In the genomic region with DNA sequence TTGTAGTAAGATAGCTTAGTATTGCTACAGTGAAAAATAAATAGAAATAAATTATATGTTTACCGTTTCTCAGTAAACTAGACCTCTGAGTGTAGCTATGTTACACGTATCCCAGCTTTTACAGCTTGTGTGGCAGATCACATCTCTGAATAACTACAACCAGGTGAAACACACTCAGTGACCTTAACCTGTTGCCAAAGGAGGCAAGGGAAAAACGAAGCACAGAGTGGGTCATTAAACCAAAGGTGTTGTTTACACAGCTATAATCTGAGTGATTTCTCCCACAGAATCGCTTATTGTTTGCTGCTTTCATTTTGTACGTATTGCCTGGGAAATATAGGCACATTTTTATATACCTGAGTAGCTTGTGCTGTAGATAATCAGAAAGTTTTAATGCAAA, we compare ENCODE assay signal across 15 cellular contexts.
DNase-seq lines count a peak whose midpoint lies in the region; ATAC-seq and TF ChIP-seq lines count a peak whose summit lies in the region.
"Had no signal": no experiment of that assay in that cellular context is flagged by ENCODE, and none has a peak within 500 bp of the region (broad histone marks: within the 10 kb centered on the region; RNA-seq: fewer than 3 reads in every experiment).

No MANE protein-coding gene starts in this region.

- H3K36me3 ChIP-seq in MM.1S (replicated peaks; ENCODE audit: insufficient read depth, low read length), result no peaks in the 10 kb centered on the region
- no peaks in the 10 kb centered on the region for H3K36me3 ChIP-seq in effector memory CD4-positive, alpha-beta T cell (ENCODE audit: control insufficient read depth, insufficient read depth, low read length)
- H3K36me3 ChIP-seq in naive thymus-derived CD4-positive, alpha-beta T cell (ENCODE audit: control insufficient read depth in 2 of 3, insufficient read depth in 3 of 3, low read length in 3 of 3), result no peaks in the 10 kb centered on the region

- no peak overlapping the region for H3K27ac ChIP-seq in MM.1S (ENCODE audit: low read length)
- no peak overlapping the region for H3K27ac ChIP-seq in effector memory CD4-positive, alpha-beta T cell (ENCODE audit: insufficient read depth, low read length, poor library complexity, severe bottlenecking)
- H3K27ac ChIP-seq in naive thymus-derived CD4-positive, alpha-beta T cell (ENCODE audit: low read depth, low read length), result no peak overlapping the region
- H3K27ac ChIP-seq: C4-2B, GM23248 had no signal

- H3K27me3 ChIP-seq in MM.1S (replicated peaks; ENCODE audit: insufficient read depth, low read length), result no peaks in the 10 kb centered on the region
- H3K27me3 ChIP-seq in effector memory CD4-positive, alpha-beta T cell (replicated peaks; ENCODE audit: control insufficient read depth, insufficient read depth, low read length, poor library complexity, severe bottlenecking), result no peaks in the 10 kb centered on the region
- H3K27me3 ChIP-seq in naive thymus-derived CD4-positive, alpha-beta T cell (ENCODE audit: control insufficient read depth in 2 of 2, insufficient read depth in 2 of 2, low read length in 2 of 2), result no peaks in the 10 kb centered on the region

- intact Hi-C loops in naive thymus-derived CD4-positive, alpha-beta T cell (cut with micrococcal nuclease), result no loop called here

- TF ChIP-seq CTCF in MM.1S (IDR thresholded peaks at IDR 0.05; ENCODE audit: low read length), result no peak

- H3K9me3 Mint-ChIP-seq in naive thymus-derived CD4-positive, alpha-beta T cell, result peaks cover 0 to 7% (median 0%) of the 10 kb centered on the region in 11 donors

- no peak overlapping the region for H3K9ac ChIP-seq in MM.1S (ENCODE audit: low read length)
- H3K9ac ChIP-seq: GM23248 had no signal

- peak; percentile 15 for DNase-seq in DMS153 (lab: John Stamatoyannopoulos, UW)
- DNase-seq in MM.1S, result no peak
- peak; percentile 26 for DNase-seq in SHP77 treated with DMSO at 0.1 percent for 48 hours (lab: John Stamatoyannopoulos, UW)
- peak; percentile 58 for DNase-seq in left kidney (ENCODE audit: low read depth, low spot score)
- no peak for DNase-seq in effector memory CD4-positive, alpha-beta T cell
- no peak for DNase-seq in naive thymus-derived CD4-positive, alpha-beta T cell
- no peak for DNase-seq in COLO829 (ENCODE audit: low spot score)
- DNase-seq: CD4-positive, alpha-beta memory T cell; DMS53; GM23248; H7; KG1 had no signal

- no peak overlapping the region for H3K27ac Mint-ChIP-seq in naive thymus-derived CD4-positive, alpha-beta T cell
- H3K27ac Mint-ChIP-seq: B cell; CD4-positive, alpha-beta memory T cell; IgD-negative memory B cell had no signal

- no peaks in the 10 kb centered on the region for H3F3A ChIP-seq in MM.1S (ENCODE audit: insufficient read depth, low read length)

- H3K4me1 Mint-ChIP-seq in naive thymus-derived CD4-positive, alpha-beta T cell, result no peaks in the 10 kb centered on the region
- H3K4me1 Mint-ChIP-seq: B cell; CD4-positive, alpha-beta memory T cell; IgD-negative memory B cell had no signal

- no peak overlapping the region for H3K4me3 ChIP-seq in MM.1S (ENCODE audit: low read length)
- no peak overlapping the region for H3K4me3 ChIP-seq in effector memory CD4-positive, alpha-beta T cell (ENCODE audit: insufficient read depth, low read depth, low read length, poor library complexity, severe bottlenecking)
- H3K4me3 ChIP-seq in naive thymus-derived CD4-positive, alpha-beta T cell (ENCODE audit: low read length), result no peak overlapping the region
- H3K4me3 ChIP-seq: GM23248 had no signal

- no peaks in the 10 kb centered on the region for H3K36me3 Mint-ChIP-seq in naive thymus-derived CD4-positive, alpha-beta T cell
- H3K36me3 Mint-ChIP-seq: CD4-positive, alpha-beta memory T cell; IgD-negative memory B cell had no signal

- H4K20me1 ChIP-seq in MM.1S (ENCODE audit: insufficient read depth, low read length), result no peaks in the 10 kb centered on the region

- ATAC-seq in naive thymus-derived CD4-positive, alpha-beta T cell, result no peak

- H3K27me3 Mint-ChIP-seq in naive thymus-derived CD4-positive, alpha-beta T cell, result no peaks in the 10 kb centered on the region
- H3K27me3 Mint-ChIP-seq: B cell; CD4-positive, alpha-beta memory T cell; IgD-negative memory B cell had no signal

- POLR2A ChIA-PET in naive thymus-derived CD4-positive, alpha-beta T cell (lab: Charles Lee), result no interaction called here

- peaks cover 10% of the 10 kb centered on the region; the same call in 1 of the 2 replicates for H3K4me1 ChIP-seq in MM.1S (ENCODE audit: low read length)
- no peaks in the 10 kb centered on the region for H3K4me1 ChIP-seq in effector memory CD4-positive, alpha-beta T cell (ENCODE audit: control insufficient read depth, insufficient read depth, low read length, poor library complexity, severe bottlenecking)
- H3K4me1 ChIP-seq in naive thymus-derived CD4-positive, alpha-beta T cell (ENCODE audit: control insufficient read depth in 2 of 2, insufficient read depth in 2 of 2, low read length in 2 of 2), result no peaks in the 10 kb centered on the region

- peak overlapping the region; percentile 28; the same call in 1 of the 2 replicates for H3K4me2 ChIP-seq in MM.1S (ENCODE audit: low read depth, low read length)

- no peaks in the 10 kb centered on the region for H3K9me3 ChIP-seq in MM.1S (replicated peaks; ENCODE audit: insufficient read depth, low read length)
- H3K9me3 ChIP-seq in effector memory CD4-positive, alpha-beta T cell (ENCODE audit: control insufficient read depth, low read length), result no peaks in the 10 kb centered on the region
- no peaks in the 10 kb centered on the region for H3K9me3 ChIP-seq in naive thymus-derived CD4-positive, alpha-beta T cell (ENCODE audit: control insufficient read depth in 2 of 3, low read length in 3 of 3)

- H3K4me3 Mint-ChIP-seq in naive thymus-derived CD4-positive, alpha-beta T cell, result no peak overlapping the region
- H3K4me3 Mint-ChIP-seq: B cell; CD4-positive, alpha-beta memory T cell; IgD-negative memory B cell had no signal

- H2AFZ ChIP-seq in MM.1S (ENCODE audit: low read length), result 0 out of 2 replicates have a peak overlapping the region, but pooled peaks have one; percentile 12
- H2AFZ ChIP-seq: GM23248 had no signal

- H3K79me2 ChIP-seq in MM.1S (ENCODE audit: low read length), result no peaks in the 10 kb centered on the region

- CTCF ChIA-PET in naive thymus-derived CD4-positive, alpha-beta T cell (lab: Charles Lee), result no interaction called here

- H3K9me2 ChIP-seq in MM.1S (replicated peaks; ENCODE audit: insufficient read depth, low read length), result no peaks in the 10 kb centered on the region

Comparison
In these comparisons a context has a peak if more than half of its experiments do, and no peak if none do; other contexts are left out.
1. DNase-seq: peak in DMS153 (single experiment), SHP77 treated with DMSO at 0.1 percent for 48 hours (single experiment) and left kidney (single experiment); none in MM.1S (single experiment), effector memory CD4-positive, alpha-beta T cell (0 of 3), naive thymus-derived CD4-positive, alpha-beta T cell (0 of 9) and COLO829 (single experiment).